Comparison of ENCODE assay signal across 30 cellular contexts in genomic region chr5:148378670-148379069, GRCh38. TPM values are rescaled to one million over a fixed set of nuclear protein-coding genes. Genes with fewer than 3 reads are reported as not detected.
"Had no signal": no experiment of that assay in that cellular context is flagged by ENCODE, and none has a peak within 500 bp of the region (broad histone marks: within the 10 kb centered on the region; RNA-seq: fewer than 3 reads in every experiment).

No MANE protein-coding gene starts in this region.

- DNase-seq: activated B cell treated with CpG ODN at 0.5 μM for 24 hours; activated CD4-positive, alpha-beta T cell treated with anti-CD3 and anti-CD28 coated beads for 36 hours; activated CD8-positive, alpha-beta memory T cell treated with anti-CD3 and anti-CD28 coated beads for 24 hours; activated gamma-delta T cell; activated naive CD4-positive, alpha-beta T cell treated with anti-CD3 and anti-CD28 coated beads, Interleukin-2, amount 50 U/mL, for 16 hours; amniotic stem cell; brain microvascular endothelial cell; dorsolateral prefrontal cortex; effector memory CD4-positive, alpha-beta T cell; erythroblast; left cardiac atrium; mammary epithelial cell; stimulated activated CD4-positive, alpha-beta T cell treated with anti-CD3 and anti-CD28 coated beads, Interleukin-12 subunit alpha, Interleukin-12 subunit beta, amount 100 ng/mL, for 4 hours; stimulated activated CD4-positive, alpha-beta T cell treated with anti-CD3 and anti-CD28 coated beads, Interleukin-4, amount 100 ng/mL, for 1 hour; stimulated activated naive CD8-positive, alpha-beta T cell treated with anti-CD3 and anti-CD28 coated beads, Interleukin-15, Interleukin-2, amounts not matched to agents 100 U/mL and 50 U/mL, for 24 hours; T-helper 2 cell; testis; transverse colon had no signal

- H3K27ac Mint-ChIP-seq: activated B cell treated with CpG ODN at 0.5 μM for 24 hours; activated CD4-positive, alpha-beta T cell treated with anti-CD3 and anti-CD28 coated beads for 36 hours; nephron had no signal

- H3K4me3 Mint-ChIP-seq: activated B cell treated with CpG ODN at 0.5 μM for 24 hours; activated CD4-positive, alpha-beta T cell treated with anti-CD3 and anti-CD28 coated beads for 36 hours; nephron had no signal

- H3K9me3 Mint-ChIP-seq: nephron had no signal

- H3K27me3 Mint-ChIP-seq: activated B cell treated with CpG ODN at 0.5 μM for 24 hours; activated CD4-positive, alpha-beta T cell treated with anti-CD3 and anti-CD28 coated beads for 36 hours had no signal

RNA-seq across cellular contexts. Expression of gene SPINK9, which starts 43.3 kb away (rescaled TPM):
- total RNA-seq: activated B cell treated with CpG ODN at 0.5 μM for 24 hours; activated CD4-positive, alpha-beta T cell treated with anti-CD3 and anti-CD28 coated beads for 36 hours; astrocyte; cardiac septum; cerebellum; gastroesophageal sphincter; hepatocyte; left cardiac atrium; liver; mammary epithelial cell; mucosa of gallbladder; osteocyte; posterior vena cava; renal cortical epithelial cell; sciatic nerve; testis; transverse colon had no signal
